Comparison of ENCODE assay signal across 18 cellular contexts in the genomic region with DNA sequence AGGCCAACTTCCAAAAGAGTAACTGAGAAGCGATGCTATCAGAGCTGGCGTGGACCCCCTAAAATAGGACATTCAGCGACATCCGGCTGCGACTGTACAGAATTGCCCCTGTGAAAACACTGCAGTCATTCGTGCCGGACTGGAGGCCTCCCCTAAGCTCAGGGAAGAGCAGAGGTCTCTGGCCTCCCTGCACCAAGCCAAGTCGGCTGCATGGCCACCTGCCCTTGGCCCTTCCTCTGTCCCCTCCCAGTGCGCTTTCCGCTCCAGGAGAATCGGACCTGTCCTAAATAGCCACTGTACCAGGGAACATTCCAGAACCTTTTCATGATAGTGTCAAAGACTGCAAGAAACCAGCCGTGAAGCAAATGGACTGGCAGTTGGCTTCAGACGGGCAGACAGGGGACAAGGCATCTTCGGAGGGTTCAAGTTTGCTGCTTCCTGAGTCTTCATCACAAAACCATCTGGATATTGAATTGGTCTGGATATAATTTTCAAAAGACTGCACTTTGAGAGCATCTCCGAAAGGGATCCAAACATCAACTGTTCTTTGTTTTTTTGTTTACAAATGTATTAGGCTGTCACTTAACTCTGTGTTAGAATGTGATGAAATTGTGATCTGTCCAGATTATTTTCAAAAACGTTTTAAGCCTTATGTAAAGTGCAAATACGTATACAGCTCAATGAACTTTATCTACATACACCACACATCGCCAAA. TPM values are rescaled to one million over a fixed set of nuclear protein-coding genes. Genes with fewer than 3 reads are reported as not detected.
"Had no signal": no experiment of that assay in that cellular context is flagged by ENCODE, and none has a peak within 500 bp of the region (broad histone marks: within the 10 kb centered on the region; RNA-seq: fewer than 3 reads in every experiment).

No MANE protein-coding gene starts in this region.

- H3K27ac Mint-ChIP-seq: activated B cell treated with CpG ODN at 0.5 μM for 24 hours; activated T-helper 1 cell treated with anti-CD3 and anti-CD28 coated beads, Interleukin-12 subunit alpha, Interleukin-12 subunit beta, Interleukin-2, Interleukin-4 antibody, amounts not matched to agents 30 ng/mL and 10 ng/mL and 1 ng/mL, durations not matched to agents 14 hours and 24 hours and 36 hours had no signal

- H3K4me1 ChIP-seq: gastroesophageal sphincter, left lung had no signal

- FAIRE-seq: keratinocyte had no signal

- H3K27me3 Mint-ChIP-seq: naive B cell had no signal

- H3K4me1 Mint-ChIP-seq: activated B cell treated with CpG ODN at 0.5 μM for 24 hours, naive B cell had no signal

- H3K36me3 Mint-ChIP-seq: naive B cell had no signal

- DNase-seq: activated B cell treated with CpG ODN at 0.5 μM for 24 hours; activated naive CD4-positive, alpha-beta T cell treated with Interleukin-2 at 50 U/mL for 16 hours; dorsolateral prefrontal cortex; naive B cell; stimulated activated CD4-positive, alpha-beta T cell treated with anti-CD3 and anti-CD28 coated beads, Interleukin-4, amount 100 ng/mL, for 4 hours; stimulated activated CD8-positive, alpha-beta memory T cell treated with anti-CD3 and anti-CD28 coated beads, Interleukin-4, amount 100 ng/mL, for 48 hours; stimulated activated naive CD8-positive, alpha-beta T cell treated with anti-CD3 and anti-CD28 coated beads, Interleukin-15, Interleukin-2, amounts not matched to agents 100 U/mL and 50 U/mL, for 24 hours; trophoblast cell had no signal

- H3K9me3 Mint-ChIP-seq: activated B cell treated with CpG ODN at 0.5 μM for 24 hours; activated CD4-positive, alpha-beta T cell treated with anti-CD3 and anti-CD28 coated beads, Interleukin-2, amount 10 ng/mL, durations not matched to agents 7 days and 5 days; activated T-helper 1 cell treated with anti-CD3 and anti-CD28 coated beads, Interleukin-12 subunit alpha, Interleukin-12 subunit beta, Interleukin-2, Interleukin-4 antibody, amounts not matched to agents 30 ng/mL and 10 ng/mL and 1 ng/mL, durations not matched to agents 14 hours and 24 hours and 36 hours; naive B cell had no signal

- ATAC-seq: gastroesophageal sphincter; left lung; stimulated activated naive CD8-positive, alpha-beta T cell treated with anti-CD3 and anti-CD28 coated beads, Interleukin-15, Interleukin-2, amounts not matched to agents 100 U/mL and 50 U/mL, for 24 hours had no signal

- H3K27me3 ChIP-seq: dorsolateral prefrontal cortex, gastroesophageal sphincter, left lung, right atrium auricular region had no signal

- H3K9me3 ChIP-seq: gastroesophageal sphincter, left lung, right atrium auricular region had no signal

- H3K36me3 ChIP-seq: left lung had no signal

- H3K4me3 Mint-ChIP-seq: activated B cell treated with CpG ODN at 0.5 μM for 24 hours; activated CD4-positive, alpha-beta T cell treated with anti-CD3 and anti-CD28 coated beads, Interleukin-2, amount 10 ng/mL, durations not matched to agents 7 days and 5 days; activated T-helper 1 cell treated with anti-CD3 and anti-CD28 coated beads, Interleukin-12 subunit alpha, Interleukin-12 subunit beta, Interleukin-2, Interleukin-4 antibody, amounts not matched to agents 30 ng/mL and 10 ng/mL and 1 ng/mL, durations not matched to agents 14 hours and 24 hours and 36 hours had no signal

- H3K27ac ChIP-seq: gastroesophageal sphincter, left lung, right atrium auricular region, skin epidermis had no signal

- H3K4me3 ChIP-seq: dorsolateral prefrontal cortex, gastroesophageal sphincter, left lung, right atrium auricular region, skin epidermis had no signal

RNA-seq across cellular contexts. Expression of a gene that starts 59.6 kb away (rescaled TPM):
- total RNA-seq: activated B cell treated with CpG ODN at 0.5 μM for 24 hours; activated CD8-positive, alpha-beta memory T cell treated with anti-CD3 and anti-CD28 coated beads for 36 hours; activated T-helper 1 cell treated with anti-CD3 and anti-CD28 coated beads, Interleukin-12 subunit alpha, Interleukin-12 subunit beta, Interleukin-2, Interleukin-4 antibody, amounts not matched to agents 30 ng/mL and 10 ng/mL and 1 ng/mL, durations not matched to agents 14 hours and 24 hours and 36 hours; mononuclear cell; T-helper 1 cell treated with Interleukin-12 subunit alpha and Interleukin-12 subunit beta and Interleukin-4 antibody, amounts not matched to agents 30 ng/mL and 1 ng/mL, for 36 hours had no signal
